Comparison of ENCODE assay signal across 8 cellular contexts in the genomic region with DNA sequence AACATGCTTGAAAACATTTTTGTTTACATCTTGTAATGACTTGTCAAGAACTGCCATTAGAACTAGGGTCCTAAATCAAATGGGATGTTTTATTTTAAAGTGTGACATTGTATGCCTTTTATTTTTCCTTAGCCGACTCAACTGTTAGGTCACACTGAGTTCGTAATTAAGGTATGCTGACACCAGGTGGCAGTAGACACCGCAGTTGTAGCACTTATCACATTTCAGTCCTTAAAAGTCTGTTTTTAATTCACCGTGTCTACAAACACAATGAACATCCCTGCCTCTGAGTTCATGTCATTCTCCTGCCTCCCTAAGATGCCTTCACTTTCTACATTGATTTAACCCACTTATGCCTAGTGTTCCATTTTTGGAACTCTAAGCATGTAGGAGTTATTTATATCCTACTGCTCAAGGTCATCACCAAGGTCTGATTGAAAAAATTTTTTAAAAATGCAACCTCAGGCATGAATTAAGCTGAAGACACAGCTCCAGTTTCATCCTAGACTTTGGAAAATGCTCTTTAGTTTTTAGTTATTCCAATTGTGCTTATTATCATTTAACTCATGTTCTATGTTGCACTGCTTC.
DNase-seq lines count a peak whose midpoint lies in the region; ATAC-seq, FAIRE-seq and TF ChIP-seq lines count a peak whose summit lies in the region.

No MANE protein-coding gene starts in this region.

- no peak overlapping the region for H3K9ac ChIP-seq in HepG2 (ENCODE audit: insufficient read depth, low read depth, low read length)

- POLR2A ChIA-PET in HepG2 (lab: Yijun Ruan, JAX), result no interaction called here

- H3K4me2 ChIP-seq in HepG2 (ENCODE audit: low read depth, low read length), result no peak overlapping the region

- WGBS in HepG2 (ENCODE audit: low lambda C conversion rate), result 5% methylated on average over 4 of the region's 4 CpGs

- TF ChIP-seq EP300 in HepG2 (IDR thresholded peaks at IDR 0.05; ENCODE audit: low read depth in 2 of 2, low read length in 2 of 2) (no peak), HepG2 (CRISPR knock-in tag; IDR thresholded peaks at IDR 0.05; ENCODE audit: borderline replicate concordance) (no peak)

- peak; percentile 26 for FAIRE-seq in HepG2 (lab: Jason Lieb, UNC)

- ATAC-seq in HepG2 (no peak; the same call in 2 of the 3 replicates), HG02642 (IDR thresholded peaks at IDR 0.05; ENCODE audit: poor library complexity, unreplicated experiment) (no peak)

- no peak for TF ChIP-seq RAD21 in HepG2 (CRISPR knock-in tag; IDR thresholded peaks at IDR 0.05)

- H3K4me3 ChIP-seq in WERI-Rb-1 (ENCODE audit: low read depth, low read length) (no peak overlapping the region), HepG2 (replicated peaks in 1 of 3; ENCODE audit: insufficient read depth in 1 of 3, low read depth in 2 of 3, low read length in 3 of 3) (no peak overlapping the region), coronary artery (no peak overlapping the region)

- TF ChIP-seq CTCF in WERI-Rb-1 (IDR thresholded peaks at IDR 0.05; ENCODE audit: low read depth, low read length), result peak; percentile 68
- TF ChIP-seq CTCF in HepG2 (CRISPR knock-in tag; IDR thresholded peaks at IDR 0.05), result peak; percentile 60
- TF ChIP-seq CTCF in coronary artery (IDR thresholded peaks at IDR 0.05), result no peak

- no peaks in the 10 kb centered on the region for H3K4me1 ChIP-seq in HepG2 (ENCODE audit: insufficient read depth, low read length)

- H3K27me3 ChIP-seq in WERI-Rb-1 (ENCODE audit: insufficient read depth, low read depth, severe bottlenecking) (no peaks in the 10 kb centered on the region), HepG2 (ENCODE audit: control insufficient read depth in 1 of 2, insufficient read depth in 2 of 2, low read length in 2 of 2) (no peaks in the 10 kb centered on the region)

- no peaks in the 10 kb centered on the region for H4K20me1 ChIP-seq in HepG2 (ENCODE audit: insufficient read depth, low read length)

- no peak overlapping the region for H3K27ac ChIP-seq in WERI-Rb-1
- H3K27ac ChIP-seq in HepG2 (ENCODE audit: extremely low read length, insufficient read depth, low read length), result no peak overlapping the region
- H3K27ac ChIP-seq in coronary artery, result no peak overlapping the region

- H3K36me3 ChIP-seq in WERI-Rb-1 (no peaks in the 10 kb centered on the region), HepG2 (replicated peaks in 1 of 2; ENCODE audit: control insufficient read depth in 1 of 2, insufficient read depth in 2 of 2, low read length in 2 of 2) (no peaks in the 10 kb centered on the region)

- in situ Hi-C loops in HepG2 (cut with HindIII; ENCODE audit: extremely low pct_ligation_motif_present, low pct_unique_long_range_greater_than_20kb), result no loop called here

- BruUV-seq in HepG2 (replicated peaks; lab: Mats Ljungman, UMichigan), result no TSS peak

- H3K79me2 ChIP-seq in HepG2 (ENCODE audit: insufficient read depth, low read length), result no peaks in the 10 kb centered on the region

- intact Hi-C loops in HepG2 (cut with micrococcal nuclease; ENCODE audit: unreplicated experiment), result loop anchor here (1.0 kb wide), 1 partner anchor 75 kb away; no protein-coding TSS in a partner anchor

- peaks cover 3% of the 10 kb centered on the region for H3K9me3 ChIP-seq in WERI-Rb-1 (ENCODE audit: severe bottlenecking)
- H3K9me3 ChIP-seq in HepG2 (ENCODE audit: low read length), result 0 out of 2 replicates have a peak, but pooled peaks cover 4% of the 10 kb centered on the region

- CTCF ChIA-PET in HepG2 (lab: Yijun Ruan, JAX; ENCODE audit: low intra/inter-chr PET ratio, low total read pairs), result no interaction called here

- H2AFZ ChIP-seq in HepG2 (ENCODE audit: low read length), result no peak overlapping the region

- DNase-seq in NCI-H2029 (lab: John Stamatoyannopoulos, UW), result peak; percentile 14
- DNase-seq in NCI-H2029 treated with DMSO at 0.1 percent for 48 hours (lab: John Stamatoyannopoulos, UW), result no peak
- DNase-seq in HuH-7.5 (ENCODE audit: low spot score), result peak; percentile 31
- peak; percentile 58 for DNase-seq in WERI-Rb-1
- peak; percentile 38 for DNase-seq in HepG2 (ENCODE audit: low spot score)
- DNase-seq in coronary artery (ENCODE audit: low spot score), result no peak
- DNase-seq in DMS114 treated with DMSO at 0.1 percent for 48 hours (lab: John Stamatoyannopoulos, UW; ENCODE audit: unreplicated experiment), result no peak

- no peak for TF ChIP-seq POLR2A in HepG2 (IDR thresholded peaks at IDR 0.05; ENCODE audit: insufficient read depth in 1 of 2, low read depth in 2 of 2, low read length in 2 of 2)

TF ChIP-seq in HepG2, 621 proteins besides CTCF, POLR2A, EP300 and RAD21:
- TF ChIP-seq HIVEP1 (CRISPR knock-in tag; IDR thresholded peaks at IDR 0.05) (no peak), STAG1 (CRISPR knock-in tag; IDR thresholded peaks at IDR 0.05) (peak; percentile 58), ZNF160 (CRISPR knock-in tag; IDR thresholded peaks at IDR 0.05) (no peak), YY1 (IDR thresholded peaks at IDR 0.05; ENCODE audit: insufficient read depth, insufficient replicate concordance, low read depth, low read length) (no peak), SMC3 (IDR thresholded peaks at IDR 0.05; ENCODE audit: low read length) (peak; percentile 30; the same call in 1 of the 2 replicates), WIZ (CRISPR knock-in tag; IDR thresholded peaks at IDR 0.05) (no peak)
- TF ChIP-seq, protein P1, sequence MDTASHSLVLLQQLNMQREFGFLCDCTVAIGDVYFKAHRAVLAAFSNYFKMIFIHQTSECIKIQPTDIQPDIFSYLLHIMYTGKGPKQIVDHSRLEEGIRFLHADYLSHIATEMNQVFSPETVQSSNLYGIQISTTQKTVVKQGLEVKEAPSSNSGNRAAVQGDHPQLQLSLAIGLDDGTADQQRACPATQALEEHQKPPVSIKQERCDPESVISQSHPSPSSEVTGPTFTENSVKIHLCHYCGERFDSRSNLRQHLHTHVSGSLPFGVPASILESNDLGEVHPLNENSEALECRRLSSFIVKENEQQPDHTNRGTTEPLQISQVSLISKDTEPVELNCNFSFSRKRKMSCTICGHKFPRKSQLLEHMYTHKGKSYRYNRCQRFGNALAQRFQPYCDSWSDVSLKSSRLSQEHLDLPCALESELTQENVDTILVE (CRISPR knock-in tag; IDR thresholded peaks at IDR 0.05), result no peak

Comparison
In these comparisons a context has a peak if more than half of its experiments do, and no peak if none do; other contexts are left out.
1. DNase-seq: peak in NCI-H2029 (single experiment), HuH-7.5 (single experiment), WERI-Rb-1 (single experiment) and HepG2 (single experiment); none in NCI-H2029 treated with DMSO at 0.1 percent for 48 hours (single experiment), coronary artery (single experiment) and DMS114 treated with DMSO at 0.1 percent for 48 hours (single experiment).